In genomic region chr5:76476639-76477038, GRCh38 we compare ENCODE assay signal across 20 cellular contexts.
"Had no signal": no experiment of that assay in that cellular context is flagged by ENCODE, and none has a peak within 500 bp of the region (broad histone marks: within the 10 kb centered on the region; RNA-seq: fewer than 3 reads in every experiment).

No MANE protein-coding gene starts in this region.

- H3K27ac Mint-ChIP-seq: activated T-helper 2 cell treated with anti-CD3 and anti-CD28 coated beads, Interferon-gamma antibody, Interleukin-2, Interleukin-4, amounts not matched to agents 10 μg/mL and 5 μg/mL and 100 μg/mL, durations not matched to agents 14 hours and 24 hours and 36 hours; mesothelial cell of epicardium had no signal

- H3K9me3 ChIP-seq: lower lobe of right lung, tibial nerve, vagina had no signal

- H3K36me3 Mint-ChIP-seq: mesothelial cell of epicardium, naive B cell had no signal

- H3K4me1 ChIP-seq: lower lobe of right lung, vagina had no signal

- H3K27me3 Mint-ChIP-seq: naive B cell had no signal

- H3K9me3 Mint-ChIP-seq: mesothelial cell of epicardium, naive B cell had no signal

- DNase-seq: activated CD4-positive, alpha-beta T cell treated with anti-CD3 and anti-CD28 coated beads for 48 hours; activated CD8-positive, alpha-beta memory T cell treated with anti-CD3 and anti-CD28 coated beads, Interleukin-2, amount 50 U/mL, for 48 hours; amniotic stem cell; caudate nucleus; effector memory CD4-positive, alpha-beta T cell; head of caudate nucleus; lower lobe of right lung; naive B cell; nucleus accumbens; posterior cingulate gyrus; retina; stimulated activated CD4-positive, alpha-beta T cell treated with anti-CD3 and anti-CD28 coated beads, Interleukin-4, amount 100 ng/mL, for 1 hour; stimulated activated naive CD4-positive, alpha-beta T cell; substantia nigra; WERI-Rb-1 had no signal

- H3K27me3 ChIP-seq: tibial nerve, vagina had no signal

- H3K4me3 Mint-ChIP-seq: mesothelial cell of epicardium; naive B cell; T-helper 1 cell treated with Interleukin-12 subunit alpha and Interleukin-12 subunit beta and Interleukin-4 antibody, amounts not matched to agents 30 μg/mL and 1 μg/mL, for 36 hours had no signal

- H3K36me3 ChIP-seq: lower lobe of right lung, tibial nerve, vagina, WERI-Rb-1 had no signal

- H3K4me3 ChIP-seq: lower lobe of right lung, tibial nerve, vagina had no signal

- H3K27ac ChIP-seq: lower lobe of right lung, vagina, WERI-Rb-1 had no signal
